ENCODE assay signal across 1 cellular context in genomic region chr12:71838231-71838630, GRCh38.
TF ChIP-seq lines count a peak whose summit lies in the region.

No MANE protein-coding gene starts in this region.

TF ChIP-seq in K562, 482 proteins besides CTCF, POLR2A, EP300 and RAD21 (continued from another document):
- TF ChIP-seq ZBTB11 (CRISPR knock-in tag; IDR thresholded peaks at IDR 0.05), result 0 out of 6 replicates have a peak, but pooled peaks of 1 of the 3 experiments have one; percentile 8
